In the genomic region with DNA sequence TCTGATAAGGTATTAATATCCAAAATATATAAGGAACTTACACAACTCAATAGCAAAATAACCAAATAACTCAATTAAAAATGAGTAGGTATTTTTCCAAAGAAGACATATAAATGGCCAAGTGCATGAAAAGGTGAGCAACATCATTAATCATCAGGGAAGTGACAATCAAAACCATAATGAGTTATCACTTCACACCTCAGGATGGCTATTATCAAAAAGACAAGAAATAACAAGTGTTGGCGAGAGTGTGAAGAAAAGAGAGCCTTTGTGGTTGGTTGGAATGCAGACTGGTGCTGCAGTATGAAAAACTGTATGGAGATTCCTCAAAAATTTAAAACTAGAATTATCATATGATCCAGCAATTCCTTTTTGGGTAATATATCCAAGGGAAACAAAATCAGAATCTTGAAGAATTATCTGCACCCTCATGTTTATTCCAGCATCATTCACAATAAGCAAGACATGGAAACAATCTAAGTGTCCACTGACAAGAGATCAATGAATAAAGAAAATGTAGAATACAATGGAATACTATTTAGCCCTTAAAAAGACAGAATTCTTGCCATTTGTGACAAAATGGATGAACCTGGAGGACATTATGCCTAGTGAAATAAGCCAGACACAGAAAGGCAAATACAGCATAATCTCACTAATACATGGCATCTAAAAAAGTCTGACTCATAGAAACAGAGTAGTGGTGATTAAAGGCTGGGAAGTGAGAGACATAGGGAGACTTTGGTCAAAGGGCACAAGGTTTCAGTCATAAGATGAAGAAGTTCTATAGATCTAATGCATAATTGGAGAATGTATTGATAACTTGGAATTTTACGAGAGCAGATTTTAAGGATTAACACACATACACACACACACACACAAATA, we compare ENCODE assay signal across 21 cellular contexts.
DNase-seq lines count a peak whose midpoint lies in the region; ATAC-seq, FAIRE-seq and TF ChIP-seq lines count a peak whose summit lies in the region.
"Had no signal": no experiment of that assay in that cellular context is flagged by ENCODE, and none has a peak within 500 bp of the region (broad histone marks: within the 10 kb centered on the region; RNA-seq: fewer than 3 reads in every experiment).

No MANE protein-coding gene starts in this region.

- H4K20me1 ChIP-seq in PC-3 (ENCODE audit: low read length) (no peaks in the 10 kb centered on the region), OCI-LY7 (ENCODE audit: insufficient read depth, low read length) (no peaks in the 10 kb centered on the region)
- H4K20me1 ChIP-seq: BLaER1 had no signal

- no peak for ATAC-seq in A549
- no peak for ATAC-seq in PC-3
- no peak for ATAC-seq in GM19328 (IDR thresholded peaks at IDR 0.05; ENCODE audit: unreplicated experiment)
- no peak for ATAC-seq in left lobe of liver
- ATAC-seq: GM23338 had no signal

- H3K4me3 ChIP-seq in A549 (no peak overlapping the region), HEK293 (ENCODE audit: low read depth, low read length) (no peak overlapping the region), PC-3 (ENCODE audit: low read length) (no peak overlapping the region), epithelial cell of esophagus (ENCODE audit: low read length) (no peak overlapping the region), OCI-LY7 (ENCODE audit: low read depth, low read length, poor library complexity, severe bottlenecking) (no peak overlapping the region)
- H3K4me3 ChIP-seq: BLaER1, GM23338 had no signal

- no peaks in the 10 kb centered on the region for H3K27me3 ChIP-seq in PC-3 (ENCODE audit: low read length)
- H3K27me3 ChIP-seq: BLaER1 had no signal

- H3K9me3 ChIP-seq in A549 (0 out of 3 replicates have a peak, but pooled peaks cover 6% of the 10 kb centered on the region), HEK293 (ENCODE audit: control insufficient read depth, insufficient read depth, low read depth, low read length) (no peaks in the 10 kb centered on the region), PC-3 (ENCODE audit: low read length) (no peaks in the 10 kb centered on the region), OCI-LY7 (ENCODE audit: low read length) (no peaks in the 10 kb centered on the region)
- H3K9me3 ChIP-seq: BLaER1 had no signal

- peak overlapping the region; percentile 97 to 98 for H3K27ac ChIP-seq in A549
- no peak overlapping the region for H3K27ac ChIP-seq in HEK293 (ENCODE audit: extremely low read depth, low read depth, low read length)
- H3K27ac ChIP-seq in PC-3 (ENCODE audit: low read length) = no peak overlapping the region
- no peak overlapping the region for H3K27ac ChIP-seq in OCI-LY7 (ENCODE audit: low read depth, low read length, poor library complexity, severe bottlenecking)
- H3K27ac ChIP-seq: BLaER1, HL-60 had no signal

- POLR2A ChIA-PET in A549 (lab: Yijun Ruan, JAX) = interaction anchor here (0.7 kb wide), 1 partner anchor 942 kb away, joined by 8 read pairs; the partner anchor contains the start of gene NXT1
- POLR2A ChIA-PET in HEK293 (lab: Yijun Ruan, JAX) = interaction anchor here (0.7 kb wide), 1 partner anchor 922 kb away, joined by 3 read pairs; no protein-coding TSS in a partner anchor
- POLR2A ChIA-PET in PC-3 (lab: Charles Lee; ENCODE audit: unreplicated experiment) = no interaction called here
- POLR2A ChIA-PET in OCI-LY7 (lab: Charles Lee) = interaction anchor here (0.6 kb wide), 1 partner anchor 138 kb away, joined by 3 read pairs; no protein-coding TSS in a partner anchor

- no peak overlapping the region for H3K9ac ChIP-seq in PC-3 (ENCODE audit: low read length)
- H3K9ac ChIP-seq: BLaER1 had no signal

- H3K79me2 ChIP-seq in PC-3 (ENCODE audit: low read length) (no peaks in the 10 kb centered on the region), OCI-LY7 (ENCODE audit: insufficient read depth, low read depth, low read length) (no peaks in the 10 kb centered on the region)

- TF ChIP-seq RAD21 in A549 (conservative IDR thresholded peaks at IDR 0.05 in 1 of 2, IDR thresholded peaks at IDR 0.05 in 1 of 2) = no peak

- H3K9me2 ChIP-seq in PC-3 (replicated peaks; ENCODE audit: low read length) = no peaks in the 10 kb centered on the region
- H3K9me2 ChIP-seq in OCI-LY7 (ENCODE audit: insufficient read depth, low read length) = no peaks in the 10 kb centered on the region

- intact Hi-C loops in PC-3 (cut with micrococcal nuclease) (no loop called here), OCI-LY7 (cut with micrococcal nuclease; ENCODE audit: unreplicated experiment) (no loop called here)

- CTCF ChIA-PET in A549 (lab: Yijun Ruan, JAX) (interaction anchor here (0.6 to 2.1 kb wide), 6 partner anchors 11 to 178 kb away, joined by 3 to 8 read pairs (median 4); no protein-coding TSS in a partner anchor), HEK293 (lab: Yijun Ruan, JAX) (no interaction called here), PC-3 (lab: Charles Lee) (no interaction called here), OCI-LY7 (lab: Charles Lee; ENCODE audit: unreplicated experiment) (no interaction called here)

- DNase-seq in A549 (ENCODE audit: low read depth in 1 of 2, low spot score in 1 of 2) = no peak
- peak; percentile 21 for DNase-seq in PC-3
- DNase-seq in epithelial cell of esophagus (ENCODE audit: low read depth) = peak; percentile 64
- no peak for DNase-seq in OCI-LY7 (ENCODE audit: low spot score)
- DNase-seq in AG20443 (ENCODE audit: low spot score) = no peak
- DNase-seq in left lobe of liver (ENCODE audit: low spot score) = no peak
- DNase-seq: Calu3; CD4-positive, alpha-beta memory T cell; DMS79 treated with DMSO at 0.1 percent for 48 hours; GF-D8; HCEC 1CT; HFFc6; IMR-90; KBM-7 had no signal

- peaks cover 80% of the 10 kb centered on the region for H3K4me1 ChIP-seq in A549
- no peaks in the 10 kb centered on the region for H3K4me1 ChIP-seq in HEK293 (ENCODE audit: control insufficient read depth, insufficient read depth, low read length)
- peaks cover 21% of the 10 kb centered on the region for H3K4me1 ChIP-seq in PC-3 (ENCODE audit: insufficient read depth, low read length)
- no peaks in the 10 kb centered on the region for H3K4me1 ChIP-seq in OCI-LY7 (ENCODE audit: insufficient read depth, low read length, poor library complexity, severe bottlenecking)

- 94% methylated on average over 2 of the region's 2 CpGs for WGBS in A549 (ENCODE audit: missing lambda C conversion rate)

- FAIRE-seq in A549 (lab: Jason Lieb, UNC) = peak; percentile 88
- FAIRE-seq: GM19239, H54 had no signal

- H3K4me2 ChIP-seq in A549 (no peak overlapping the region; the same call in 1 of the 3 replicates), PC-3 (ENCODE audit: low read length) (no peak overlapping the region), OCI-LY7 (ENCODE audit: low read length) (no peak overlapping the region)
- H3K4me2 ChIP-seq: BLaER1, GM23338 had no signal

- TF ChIP-seq CTCF in A549 (IDR thresholded peaks at IDR 0.05) = no peak
- no peak for TF ChIP-seq CTCF in HEK293 (tag by site-specific recombination; IDR thresholded peaks at IDR 0.05)
- TF ChIP-seq CTCF in PC-3 (conservative IDR thresholded peaks at IDR 0.05; ENCODE audit: low read depth, low read length) = no peak
- no peak for TF ChIP-seq CTCF in epithelial cell of esophagus (IDR thresholded peaks at IDR 0.05; ENCODE audit: insufficient read depth, low read depth, low read length, missing control alignments)
- TF ChIP-seq CTCF in OCI-LY7 (conservative IDR thresholded peaks at IDR 0.05; ENCODE audit: low read length) = no peak

- no peak overlapping the region for H2AFZ ChIP-seq in PC-3 (ENCODE audit: low read length)
- H2AFZ ChIP-seq in OCI-LY7 (ENCODE audit: low read length) = no peak overlapping the region
- H2AFZ ChIP-seq: GM23338 had no signal

- no TSS peak for BruUV-seq in PC-3 (replicated peaks; lab: Mats Ljungman, UMichigan)
- BruUV-seq in OCI-LY7 (replicated peaks; lab: Mats Ljungman, UMichigan) = no TSS peak

- H3K36me3 ChIP-seq in HEK293 (ENCODE audit: control insufficient read depth in 2 of 2, insufficient read depth in 1 of 2, low read length in 2 of 2) = no peaks in the 10 kb centered on the region
- no peaks in the 10 kb centered on the region for H3K36me3 ChIP-seq in PC-3 (ENCODE audit: low read depth, low read length)
- no peaks in the 10 kb centered on the region for H3K36me3 ChIP-seq in OCI-LY7 (ENCODE audit: insufficient read depth, low read length)
- H3K36me3 ChIP-seq: BLaER1 had no signal

- TF ChIP-seq POLR2A in A549 (IDR thresholded peaks at IDR 0.05; ENCODE audit: low read length) = no peak

- no peak for TF ChIP-seq EP300 in A549 (IDR thresholded peaks at IDR 0.05)

- H3F3A ChIP-seq in PC-3 (ENCODE audit: low read length, unreplicated experiment) = peaks cover 5% of the 10 kb centered on the region

TF ChIP-seq in A549, 52 proteins besides CTCF, POLR2A, EP300 and RAD21:
- TF ChIP-seq MAFK (IDR thresholded peaks at IDR 0.05; ENCODE audit: partially characterized antibody) (peak; percentile 22), NFE2L2 (conservative IDR thresholded peaks at IDR 0.05; ENCODE audit: low read length) (no peak), FOSL2 (IDR thresholded peaks at IDR 0.05) (no peak), FOSL2 (CRISPR knock-in tag; IDR thresholded peaks at IDR 0.05) (0 out of 2 replicates have a peak, but pooled peaks have one; percentile 29)

TF ChIP-seq in HEK293, 187 proteins besides CTCF, POLR2A, EP300 and RAD21:
- TF ChIP-seq ZNF146 (tag by site-specific recombination; IDR thresholded peaks at IDR 0.05) (peak; percentile 67; the same call in 1 of the 2 replicates), PRDM6 (tag by site-specific recombination; IDR thresholded peaks at IDR 0.05) (no peak)
TF ChIP-seq in HEK293: peak in this region for 1.

Comparison
In these comparisons a context has a peak if more than half of its experiments do, and no peak if none do; other contexts are left out.
1. DNase-seq: peak in PC-3 (single experiment) and epithelial cell of esophagus (single experiment); none in A549 (0 of 2), OCI-LY7 (single experiment), AG20443 (single experiment) and left lobe of liver (single experiment).
2. H3K27ac ChIP-seq: peak in A549 (2 of 2); none in HEK293 (single experiment), PC-3 (single experiment) and OCI-LY7 (single experiment).